17 cellular contexts compared by ENCODE assay signal in the genomic region with DNA sequence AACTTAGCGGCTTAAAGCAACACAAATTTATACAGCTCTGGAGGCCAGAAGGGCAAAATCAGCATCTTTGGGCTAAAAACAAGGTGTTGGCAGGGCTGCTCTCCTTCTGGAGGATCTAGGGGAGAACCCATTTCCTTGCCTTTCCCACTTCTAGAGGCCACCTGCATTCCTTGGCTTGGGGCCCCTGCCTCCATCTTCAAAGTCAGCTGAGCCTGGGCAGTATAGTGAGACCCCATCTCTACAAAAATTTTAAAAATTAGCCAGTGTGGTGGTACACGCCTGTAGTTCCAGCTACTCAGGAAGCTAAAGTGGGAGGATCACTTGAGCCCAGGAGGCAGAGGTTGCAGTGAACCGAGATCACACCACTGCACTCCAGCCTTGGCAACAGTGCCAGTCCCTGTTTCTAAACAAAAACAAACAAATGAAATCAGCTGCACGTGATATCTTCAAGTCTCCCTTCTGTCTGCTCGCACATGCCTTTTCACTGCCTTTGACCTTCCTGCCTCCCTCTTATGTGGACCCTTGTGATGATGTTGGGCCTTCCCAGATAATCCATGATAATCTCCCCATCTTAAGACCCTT.
DNase-seq lines count a peak whose midpoint lies in the region; ATAC-seq and TF ChIP-seq lines count a peak whose summit lies in the region.
"Had no signal": no experiment of that assay in that cellular context is flagged by ENCODE, and none has a peak within 500 bp of the region (broad histone marks: within the 10 kb centered on the region; RNA-seq: fewer than 3 reads in every experiment).

No MANE protein-coding gene starts in this region.

- H3K9me3 ChIP-seq in breast epithelium (no peaks in the 10 kb centered on the region), tibial nerve (peaks cover 0 to 7% (median 0%) of the 10 kb centered on the region in 4 donors)

- peaks cover 8% of the 10 kb centered on the region for H3K9me3 Mint-ChIP-seq in mesothelial cell of epicardium

- WGBS in tibial nerve, 2 donors = 83 to 85% methylated on average over 5 of the region's 5 CpGs

- H3K4me3 Mint-ChIP-seq in mesothelial cell of epicardium = no peak overlapping the region

- no peaks in the 10 kb centered on the region for H3K27me3 Mint-ChIP-seq in mesothelial cell of epicardium (ENCODE audit: low read depth)

- H3K27ac ChIP-seq in breast epithelium = peak overlapping the region; percentile 46 to 67
- H3K27ac ChIP-seq in tibial nerve = peak overlapping the region in 3 of 4 donors; percentile 36 to 86 (median 80)

- no peaks in the 10 kb centered on the region for H3K4me1 ChIP-seq in breast epithelium
- peaks cover 4 to 54% (median 23%) of the 10 kb centered on the region in 4 donors for H3K4me1 ChIP-seq in tibial nerve

- TF ChIP-seq CTCF in breast epithelium (IDR thresholded peaks at IDR 0.05) (no peak), mesothelial cell of epicardium (IDR thresholded peaks at IDR 0.05; ENCODE audit: unreplicated experiment) (no peak), tibial nerve (IDR thresholded peaks at IDR 0.05) (no peak)

- H3K36me3 ChIP-seq in breast epithelium = no peaks in the 10 kb centered on the region
- H3K36me3 ChIP-seq in tibial nerve = no peaks in the 10 kb centered on the region

- ATAC-seq in HG02759 (IDR thresholded peaks at IDR 0.05; ENCODE audit: unreplicated experiment) (no peak), HG02884 (IDR thresholded peaks at IDR 0.05; ENCODE audit: unreplicated experiment) (no peak), GM19463 (IDR thresholded peaks at IDR 0.05; ENCODE audit: unreplicated experiment) (no peak)
- ATAC-seq: esophagus mucosa had no signal

- TF ChIP-seq POLR2A in breast epithelium (IDR thresholded peaks at IDR 0.05) (no peak), tibial nerve (IDR thresholded peaks at IDR 0.05) (no peak)

- peak overlapping the region; percentile 8 for H3K27ac Mint-ChIP-seq in mesothelial cell of epicardium

- peak; percentile 12 for DNase-seq in M059J (ENCODE audit: low read depth)
- no peak for DNase-seq in breast epithelium (ENCODE audit: low spot score in 2 of 2)
- no peak for DNase-seq in mesothelial cell of epicardium (ENCODE audit: low spot score in 2 of 2, unreplicated experiment in 2 of 2)
- DNase-seq in tibial nerve (ENCODE audit: low spot score in 2 of 2) = no peak
- DNase-seq in NCI-H524 treated with DMSO at 0.1 percent for 48 hours (lab: John Stamatoyannopoulos, UW) = no peak
- DNase-seq: activated CD4-positive, alpha-beta T cell treated with anti-CD3 and anti-CD28 coated beads for 4 hours; activated naive CD4-positive, alpha-beta T cell treated with Interleukin-2 at 50 U/mL for 16 hours; AML-193; mesendoderm; NCI-H1048; right cardiac atrium; SIG-M5; T-helper 9 cell had no signal

- intact Hi-C loops in breast epithelium (cut with DNase I; ENCODE audit: low total_unique reads) = loop anchor here (10.0 kb wide), 1 partner anchor 199 kb away; the partner anchor contains the start of gene ZFP36L2

- H3K36me3 Mint-ChIP-seq in mesothelial cell of epicardium = peaks cover 9% of the 10 kb centered on the region

- no peak for TF ChIP-seq EP300 in tibial nerve (IDR thresholded peaks at IDR 0.05)

- H3K27me3 ChIP-seq in breast epithelium = no peaks in the 10 kb centered on the region
- no peaks in the 10 kb centered on the region for H3K27me3 ChIP-seq in tibial nerve

- peaks cover 47% of the 10 kb centered on the region for H3K4me1 Mint-ChIP-seq in mesothelial cell of epicardium

- H3K4me3 ChIP-seq in breast epithelium (no peak overlapping the region), tibial nerve (no peak overlapping the region)
